1 cellular context compared by ENCODE assay signal in genomic region chr2:218781691-218782528, GRCh38.
TF ChIP-seq lines count a peak whose summit lies in the region.

CYP27A1 (plus strand) TSS chr2:218782147; CDS start chr2:218782183, 36 bp downstream.

TF ChIP-seq in HepG2, 621 proteins besides CTCF, POLR2A, EP300 and RAD21 (continued from another document and continues in another):
- 0 out of 2 replicates have a peak, but pooled peaks have one; percentile 28 for TF ChIP-seq KIAA2018 (CRISPR knock-in tag; IDR thresholded peaks at IDR 0.05; ENCODE audit: borderline replicate concordance)
- TF ChIP-seq SAP130 (CRISPR knock-in tag; IDR thresholded peaks at IDR 0.05; ENCODE audit: low read depth): peak; percentile 72; the same call in 1 of the 2 replicates
- TF ChIP-seq ZNF543 (CRISPR knock-in tag; IDR thresholded peaks at IDR 0.05): peak; percentile 99
- no peak for TF ChIP-seq HHEX (CRISPR knock-in tag; IDR thresholded peaks at IDR 0.05)
- TF ChIP-seq LBX2 (CRISPR knock-in tag; IDR thresholded peaks at IDR 0.05; ENCODE audit: borderline replicate concordance): peak; percentile 63; the same call in 1 of the 2 replicates
- TF ChIP-seq BHLHE40 (IDR thresholded peaks at IDR 0.05; ENCODE audit: low read length): peak; percentile 28; the same call in 1 of the 2 replicates
- peak; percentile 100 for TF ChIP-seq UBTF (CRISPR knock-in tag; IDR thresholded peaks at IDR 0.05)
- TF ChIP-seq KLF6 (CRISPR knock-in tag; IDR thresholded peaks at IDR 0.05): peak; percentile 77; the same call in 1 of the 2 replicates
- TF ChIP-seq NFIC (IDR thresholded peaks at IDR 0.05; ENCODE audit: low read length): no peak
- no peak for TF ChIP-seq ZKSCAN1 (IDR thresholded peaks at IDR 0.05; ENCODE audit: low read length)
- TF ChIP-seq ZNF570 (CRISPR knock-in tag; IDR thresholded peaks at IDR 0.05; ENCODE audit: borderline replicate concordance): peak; percentile 63; the same call in 1 of the 2 replicates
- 0 out of 2 replicates have a peak, but pooled peaks have one; percentile 30 for TF ChIP-seq TEAD2 (CRISPR knock-in tag; IDR thresholded peaks at IDR 0.05)
- TF ChIP-seq FOXP1 (IDR thresholded peaks at IDR 0.05): no peak
- TF ChIP-seq FOXP1 (CRISPR knock-in tag; IDR thresholded peaks at IDR 0.05): no peak
- TF ChIP-seq ELK4 (CRISPR knock-in tag; IDR thresholded peaks at IDR 0.05; ENCODE audit: borderline replicate concordance): 0 out of 2 replicates have a peak, but pooled peaks have one; percentile 40
- TF ChIP-seq IKZF1 (IDR thresholded peaks at IDR 0.05): no peak
- peak; percentile 73; the same call in 1 of the 2 replicates for TF ChIP-seq STAT5B (CRISPR knock-in tag; IDR thresholded peaks at IDR 0.05)
- TF ChIP-seq TRAFD1 (CRISPR knock-in tag; IDR thresholded peaks at IDR 0.05; ENCODE audit: borderline replicate concordance): peak; percentile 10; the same call in 1 of the 2 replicates
- peak; percentile 63 for TF ChIP-seq ZNF552 (CRISPR knock-in tag; IDR thresholded peaks at IDR 0.05; ENCODE audit: borderline replicate concordance)
- TF ChIP-seq ZNF503 (CRISPR knock-in tag; IDR thresholded peaks at IDR 0.05): peak; percentile 88
- TF ChIP-seq GTF2F1 (IDR thresholded peaks at IDR 0.05; ENCODE audit: low read length): no peak
- peak; percentile 90 for TF ChIP-seq RBM39 (IDR thresholded peaks at IDR 0.05; ENCODE audit: low read depth, low read length, poor library complexity, severe bottlenecking)
- TF ChIP-seq TSC22D2 (CRISPR knock-in tag; IDR thresholded peaks at IDR 0.05; ENCODE audit: borderline replicate concordance): peak; percentile 82; the same call in 1 of the 2 replicates
- TF ChIP-seq BRD4 (CRISPR knock-in tag; IDR thresholded peaks at IDR 0.05): peak; percentile 98
- TF ChIP-seq MATR3 (CRISPR knock-in tag; IDR thresholded peaks at IDR 0.05): no peak
- 0 out of 2 replicates have a peak, but pooled peaks have one; percentile 9 for TF ChIP-seq HMG20A (CRISPR knock-in tag; IDR thresholded peaks at IDR 0.05; ENCODE audit: borderline replicate concordance)
- TF ChIP-seq ZFP36 (IDR thresholded peaks at IDR 0.05; ENCODE audit: borderline replicate concordance, low read depth, low read length, partially characterized antibody): no peak
- TF ChIP-seq ZNF235 (CRISPR knock-in tag; IDR thresholded peaks at IDR 0.05; ENCODE audit: borderline replicate concordance): no peak; the same call in 1 of the 2 replicates
- TF ChIP-seq SIX4 (CRISPR knock-in tag; IDR thresholded peaks at IDR 0.05): peak; percentile 67
- TF ChIP-seq ZNF232 (CRISPR knock-in tag; IDR thresholded peaks at IDR 0.05; ENCODE audit: borderline replicate concordance): peak; percentile 84
- peak; percentile 76 for TF ChIP-seq EEA1 (CRISPR knock-in tag; IDR thresholded peaks at IDR 0.05; ENCODE audit: borderline replicate concordance)
- TF ChIP-seq ZNF766 (CRISPR knock-in tag; IDR thresholded peaks at IDR 0.05; ENCODE audit: borderline replicate concordance): peak; percentile 96
- TF ChIP-seq ZBTB1 (CRISPR knock-in tag; IDR thresholded peaks at IDR 0.05; ENCODE audit: borderline replicate concordance): peak; percentile 44; the same call in 1 of the 2 replicates
- peak; percentile 75 for TF ChIP-seq HOXA3 (CRISPR knock-in tag; IDR thresholded peaks at IDR 0.05)
- TF ChIP-seq XRCC5 (optimal IDR thresholded peaks at IDR 0.05; ENCODE audit: low read length): peak; percentile 75
- peak; percentile 89; the same call in 1 of the 2 replicates for TF ChIP-seq ZNF225 (CRISPR knock-in tag; IDR thresholded peaks at IDR 0.05)
- TF ChIP-seq KDM6A (CRISPR knock-in tag; IDR thresholded peaks at IDR 0.05; ENCODE audit: low read depth): no peak
- TF ChIP-seq ARNTL (CRISPR knock-in tag; IDR thresholded peaks at IDR 0.05): peak; percentile 85
- TF ChIP-seq NPAS2 (CRISPR knock-in tag; IDR thresholded peaks at IDR 0.05; ENCODE audit: borderline replicate concordance): no peak
- TF ChIP-seq MYC (CRISPR knock-in tag; IDR thresholded peaks at IDR 0.05; ENCODE audit: borderline replicate concordance): peak; percentile 94
- TF ChIP-seq ZNF737 (CRISPR knock-in tag; IDR thresholded peaks at IDR 0.05; ENCODE audit: borderline replicate concordance): no peak
- TF ChIP-seq ZSCAN30 (CRISPR knock-in tag; IDR thresholded peaks at IDR 0.05): no peak
- no peak for TF ChIP-seq ZNF740 (CRISPR knock-in tag; IDR thresholded peaks at IDR 0.05)
